18 cellular contexts compared by ENCODE assay signal in genomic region chr10:78335371-78335690, GRCh38.
DNase-seq lines count a peak whose midpoint lies in the region; ATAC-seq, FAIRE-seq and TF ChIP-seq lines count a peak whose summit lies in the region.
"Had no signal": no experiment of that assay in that cellular context is flagged by ENCODE, and none has a peak within 500 bp of the region (broad histone marks: within the 10 kb centered on the region; RNA-seq: fewer than 3 reads in every experiment).

No MANE protein-coding gene starts in this region.

- peak; percentile 40 for FAIRE-seq in bronchial epithelial cell (lab: Jason Lieb, UNC)
- FAIRE-seq: frontal cortex, G401.6, K562 had no signal

- in situ Hi-C loops in GM23248 (cut with MboI) = no loop called here

- TF ChIP-seq POLR2A in stomach (IDR thresholded peaks at IDR 0.05) = no peak

- no peak for ATAC-seq in GM18907 (IDR thresholded peaks at IDR 0.05; ENCODE audit: unreplicated experiment)
- ATAC-seq: activated naive CD4-positive, alpha-beta T cell treated with anti-CD3 and anti-CD28 coated beads, Interleukin-2, amount 50 U/mL, for 72 hours; activated T-helper 17 cell treated with anti-CD3 and anti-CD28 coated beads, Interleukin-2, amount 50 U/mL, for 72 hours; K562; natural killer cell had no signal

- H3K27ac ChIP-seq in GM23248 (peak overlapping the region; percentile 94), muscle layer of colon (ENCODE audit: low read depth, low read length) (peak overlapping the region; percentile 49), stomach (peak overlapping the region in 4 of 5 donors; percentile 5 to 52 (median 46))
- H3K27ac ChIP-seq: epithelial cell of prostate had no signal

- H3K4me3 ChIP-seq in GM23248 (no peak overlapping the region), bronchial epithelial cell (ENCODE audit: low read depth, low read length) (no peak overlapping the region), muscle layer of colon (ENCODE audit: low read depth in 1 of 2, low read length in 2 of 2) (no peak overlapping the region), stomach (no peak overlapping the region)
- H3K4me3 ChIP-seq: K562 had no signal

- no peak for TF ChIP-seq CTCF in bronchial epithelial cell (IDR thresholded peaks at IDR 0.05; ENCODE audit: insufficient read depth, low read length, severe bottlenecking)
- no peak for TF ChIP-seq CTCF in stomach (IDR thresholded peaks at IDR 0.05)

- no peaks in the 10 kb centered on the region for H3K9me2 ChIP-seq in GM23248 (ENCODE audit: insufficient read depth)

- H2AFZ ChIP-seq in GM23248 = no peak overlapping the region

- no peak for DNase-seq in GM23248
- no peak for DNase-seq in bronchial epithelial cell (ENCODE audit: low read depth)
- DNase-seq in stomach = no peak
- no peak for DNase-seq in stimulated activated CD4-positive, alpha-beta T cell treated with anti-CD3 and anti-CD28 coated beads, Interleukin-12 subunit alpha, Interleukin-12 subunit beta, amount 100 ng/mL, for 4 hours
- no peak for DNase-seq in activated T-cell treated with anti-CD3 and anti-CD28 coated beads for 4 hours
- DNase-seq: activated CD4-positive, alpha-beta T cell treated with anti-CD3 and anti-CD28 coated beads, Interleukin-2, amount 50 U/mL, for 1 hour; central memory CD4-positive, alpha-beta T cell; NCI-H2081 treated with DMSO at 0.1 percent for 48 hours; T-helper 9 cell had no signal

- no peaks in the 10 kb centered on the region for H3K79me2 ChIP-seq in GM23248 (ENCODE audit: insufficient read depth)

- WGBS in GM23248 (ENCODE audit: low coverage in 1 of 2, low lambda C conversion rate in 2 of 2, missing lambda C conversion rate in 2 of 2), 2 experiments = 31 to 48% methylated on average over 1 of the region's 1 CpG
- 48 to 72% (median 62%) methylated on average over 1 of the region's 1 CpG for WGBS in stomach, 5 donors

- intact Hi-C loops in stomach (cut with DNase I; ENCODE audit: low total_unique reads) = no loop called here

- peaks cover 35% of the 10 kb centered on the region for H3K4me1 ChIP-seq in GM23248 (ENCODE audit: insufficient read depth)
- peaks cover 39% of the 10 kb centered on the region for H3K4me1 ChIP-seq in muscle layer of colon (ENCODE audit: insufficient read depth, low read length)
- peaks cover 9 to 46% (median 22%) of the 10 kb centered on the region in 4 donors for H3K4me1 ChIP-seq in stomach

- H3K36me3 ChIP-seq in GM23248 (ENCODE audit: low read depth) (no peaks in the 10 kb centered on the region), bronchial epithelial cell (ENCODE audit: control insufficient read depth, insufficient read depth, low read length) (no peaks in the 10 kb centered on the region), muscle layer of colon (ENCODE audit: insufficient read depth, low read length) (no peaks in the 10 kb centered on the region), stomach (no peaks in the 10 kb centered on the region)

- H3F3A ChIP-seq in GM23248 (ENCODE audit: insufficient read depth) = peaks cover 26% of the 10 kb centered on the region; the same call in 1 of the 2 replicates

- H3K4me2 ChIP-seq in GM23248 (ENCODE audit: unreplicated experiment) = peak overlapping the region; percentile 12

- H3K9ac ChIP-seq in GM23248 (peak overlapping the region; percentile 70), muscle layer of colon (ENCODE audit: low read length) (no peak overlapping the region)

- H3K27me3 ChIP-seq in GM23248 (replicated peaks; ENCODE audit: insufficient read depth) = no peaks in the 10 kb centered on the region
- peaks cover 3% of the 10 kb centered on the region for H3K27me3 ChIP-seq in bronchial epithelial cell (ENCODE audit: control insufficient read depth, insufficient read depth, low read length)
- no peaks in the 10 kb centered on the region for H3K27me3 ChIP-seq in muscle layer of colon (ENCODE audit: control insufficient read depth in 1 of 2, insufficient read depth in 2 of 2, low read length in 2 of 2)
- H3K27me3 ChIP-seq in stomach = no peaks in the 10 kb centered on the region

- H4K20me1 ChIP-seq in GM23248 (ENCODE audit: insufficient read depth) = no peaks in the 10 kb centered on the region

- no peaks in the 10 kb centered on the region for H3K9me3 ChIP-seq in GM23248 (ENCODE audit: low read depth)
- no peaks in the 10 kb centered on the region for H3K9me3 ChIP-seq in muscle layer of colon (ENCODE audit: low read length)
- no peaks in the 10 kb centered on the region for H3K9me3 ChIP-seq in stomach

- TF ChIP-seq EP300 in stomach (IDR thresholded peaks at IDR 0.05) = no peak
